16 cellular contexts compared by ENCODE assay signal in the genomic region with DNA sequence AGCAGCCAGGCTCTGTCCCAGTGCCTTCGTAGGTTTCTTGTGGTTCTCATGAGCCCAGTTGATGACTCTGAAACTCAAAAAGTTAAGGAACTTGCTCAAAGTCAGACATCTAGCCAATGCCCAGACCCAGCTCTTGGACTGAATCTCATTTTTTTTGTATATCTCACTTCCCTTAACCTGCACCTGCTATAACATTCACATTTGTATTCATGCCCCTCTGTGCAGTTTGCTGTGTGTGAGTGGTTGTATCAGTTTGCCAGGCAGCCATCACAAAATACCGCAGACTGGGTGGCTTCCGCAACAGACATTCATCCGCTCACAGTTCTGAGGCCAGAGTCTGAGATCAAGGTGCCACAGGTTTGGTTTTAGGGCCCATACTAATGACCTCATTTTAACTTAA. TPM values are rescaled to one million over a fixed set of nuclear protein-coding genes. Genes with fewer than 3 reads are reported as not detected.
DNase-seq lines count a peak whose midpoint lies in the region; ATAC-seq, FAIRE-seq and TF ChIP-seq lines count a peak whose summit lies in the region.
"Had no signal": no experiment of that assay in that cellular context is flagged by ENCODE, and none has a peak within 500 bp of the region (broad histone marks: within the 10 kb centered on the region; RNA-seq: fewer than 3 reads in every experiment).

No MANE protein-coding gene starts in this region.

- H3K9me3 Mint-ChIP-seq in natural killer cell treated with Interleukin-12 subunit alpha and Interleukin-12 subunit beta and Interleukin-15 and Interleukin-18, amount 100 ng/mL, for 72 hours = no peaks in the 10 kb centered on the region
- H3K9me3 Mint-ChIP-seq: activated T-cell treated with anti-CD3 and anti-CD28 coated beads, Interleukin-2, amount 50 U/mL, for 4 hours had no signal

- peaks cover 4% of the 10 kb centered on the region for H3K36me3 Mint-ChIP-seq in natural killer cell treated with Interleukin-12 subunit alpha and Interleukin-12 subunit beta and Interleukin-15 and Interleukin-18, amount 100 ng/mL, for 72 hours

- no peak for DNase-seq in GM12892 (ENCODE audit: insufficient read length)
- DNase-seq in natural killer cell treated with Interleukin-12 subunit alpha and Interleukin-12 subunit beta and Interleukin-15 and Interleukin-18, amount 100 ng/mL, for 72 hours (ENCODE audit: low spot score) = no peak
- no peak for DNase-seq in SHP77 treated with DMSO at 0.1 percent for 48 hours (lab: John Stamatoyannopoulos, UW)
- DNase-seq in NCI-H1694 (lab: John Stamatoyannopoulos, UW) = no peak
- DNase-seq in globus pallidus (ENCODE audit: low spot score) = no peak
- DNase-seq: activated T-cell treated with anti-CD3 and anti-CD28 coated beads, Interleukin-2, amount 50 U/mL, for 4 hours; anterior cingulate cortex; dorsolateral prefrontal cortex; MG63; naive thymus-derived CD8-positive, alpha-beta T cell; NCI-H526 treated with DMSO at 0.1 percent for 48 hours; upper lobe of right lung had no signal

- no peak overlapping the region for H3K4me3 Mint-ChIP-seq in natural killer cell treated with Interleukin-12 subunit alpha and Interleukin-12 subunit beta and Interleukin-15 and Interleukin-18, amount 100 ng/mL, for 72 hours
- H3K4me3 Mint-ChIP-seq: activated T-cell treated with anti-CD3 and anti-CD28 coated beads, Interleukin-2, amount 50 U/mL, for 4 hours; naive thymus-derived CD8-positive, alpha-beta T cell had no signal

- peaks cover 10 to 37% of the 10 kb centered on the region in 2 donors for H3K27me3 Mint-ChIP-seq in natural killer cell treated with Interleukin-12 subunit alpha and Interleukin-12 subunit beta and Interleukin-15 and Interleukin-18, amount 100 ng/mL, for 72 hours

- ATAC-seq in GM19452 (IDR thresholded peaks at IDR 0.05; ENCODE audit: unreplicated experiment) = peak; percentile 43
- peak; percentile 51 for ATAC-seq in HG02763 (IDR thresholded peaks at IDR 0.05; ENCODE audit: unreplicated experiment)
- peak; percentile 29 for ATAC-seq in HG03469 (IDR thresholded peaks at IDR 0.05; ENCODE audit: unreplicated experiment)
- no peak for ATAC-seq in natural killer cell treated with Interleukin-12 subunit alpha and Interleukin-12 subunit beta and Interleukin-15 and Interleukin-18, amount 100 ng/mL, for 72 hours
- ATAC-seq: activated T-cell treated with anti-CD3 and anti-CD28 coated beads, Interleukin-2, amount 50 U/mL, for 4 hours; naive thymus-derived CD8-positive, alpha-beta T cell; upper lobe of right lung had no signal

- peak; percentile 78 for FAIRE-seq in GM12892 (lab: Jason Lieb, UNC)

- peaks cover 8% of the 10 kb centered on the region in 2 donors for H3K4me1 Mint-ChIP-seq in natural killer cell treated with Interleukin-12 subunit alpha and Interleukin-12 subunit beta and Interleukin-15 and Interleukin-18, amount 100 ng/mL, for 72 hours (ENCODE audit: low read depth in 2 of 2)

- TF ChIP-seq POLR2A in GM12892 (IDR thresholded peaks at IDR 0.05; ENCODE audit: low read depth, low read length) = no peak

- no peak overlapping the region for H3K27ac Mint-ChIP-seq in natural killer cell treated with Interleukin-12 subunit alpha and Interleukin-12 subunit beta and Interleukin-15 and Interleukin-18, amount 100 ng/mL, for 72 hours

RNA-seq across cellular contexts. Expression of a gene that starts 49.9 kb away (rescaled TPM):
- polyA plus RNA-seq in GM12892 (2012; ENCODE audit: missing spikeins) = 0.85 TPM
- 10 to 100 TPM; 29.6 to 45.9 TPM for total RNA-seq in natural killer cell treated with Interleukin-12 subunit alpha and Interleukin-12 subunit beta and Interleukin-15 and Interleukin-18, amount 100 ng/mL, for 72 hours
- total RNA-seq: Daoy had no signal

Comparison
In these comparisons a context has a peak if more than half of its experiments do, and no peak if none do; other contexts are left out.
1. ATAC-seq: peak in GM19452 (single experiment), HG02763 (single experiment) and HG03469 (single experiment); none in natural killer cell treated with Interleukin-12 subunit alpha and Interleukin-12 subunit beta and Interleukin-15 and Interleukin-18, amount 100 ng/mL, for 72 hours (0 of 2).